In genomic region chr17:39729280-39729851, GRCh38 we compare ENCODE assay signal across 9 cellular contexts. TPM values are rescaled to one million over a fixed set of nuclear protein-coding genes. Genes with fewer than 3 reads are reported as not detected.
A peak's percentile ranks its signal among the peaks of the same experiment; 100 is the strongest.
DNase-seq lines count a peak whose midpoint lies in the region; ATAC-seq and TF ChIP-seq lines count a peak whose summit lies in the region.
"Had no signal": no experiment of that assay in that cellular context is flagged by ENCODE, and none has a peak within 500 bp of the region (broad histone marks: within the 10 kb centered on the region; RNA-seq: fewer than 3 reads in every experiment).

No MANE protein-coding gene starts in this region.

- H3K27me3 ChIP-seq in breast epithelium (no peaks in the 10 kb centered on the region), mucosa of stomach (ENCODE audit: control insufficient read depth, insufficient read depth, low read length) (no peaks in the 10 kb centered on the region)

- peak overlapping the region; percentile 93 for H3K4me3 Mint-ChIP-seq in HFFc6

- H3K9ac ChIP-seq in mucosa of stomach (ENCODE audit: low read length): peak overlapping the region; percentile 71

- peak overlapping the region; percentile 75 to 99 (median 77) for H3K4me3 ChIP-seq in breast epithelium
- H3K4me3 ChIP-seq in mucosa of stomach (ENCODE audit: low read length): peak overlapping the region; percentile 72

- no peaks in the 10 kb centered on the region for H3K9me3 Mint-ChIP-seq in HFFc6

- peaks cover 6% of the 10 kb centered on the region for H3K27me3 Mint-ChIP-seq in HFFc6 (ENCODE audit: insufficient read depth)

- no peak for TF ChIP-seq CTCF in HFFc6 (IDR thresholded peaks at IDR 0.05)
- TF ChIP-seq CTCF in breast epithelium (IDR thresholded peaks at IDR 0.05): no peak

- H3K9me3 ChIP-seq in breast epithelium: no peaks in the 10 kb centered on the region
- H3K9me3 ChIP-seq in mucosa of stomach (ENCODE audit: control insufficient read depth, low read length): no peaks in the 10 kb centered on the region

- H3K36me3 ChIP-seq in breast epithelium: no peaks in the 10 kb centered on the region
- H3K36me3 ChIP-seq in mucosa of stomach (ENCODE audit: control insufficient read depth, insufficient read depth, low read length): peaks cover 23% of the 10 kb centered on the region

- H3K4me1 Mint-ChIP-seq in HFFc6 (ENCODE audit: low read depth): peaks cover 9% of the 10 kb centered on the region

- H3K27ac ChIP-seq in breast epithelium: peak overlapping the region; percentile 97 to 99

- DNase-seq in A172 (ENCODE audit: low spot score) (peak; percentile 38), HFFc6 (peak; percentile 8), breast epithelium (ENCODE audit: low spot score in 2 of 2) (no peak), CD1c-positive myeloid dendritic cell (ENCODE audit: extremely low spot score) (no peak), left lobe of liver (ENCODE audit: low spot score) (no peak), GM19238 (ENCODE audit: insufficient read length, low spot score) (no peak)
- DNase-seq: NCI-H2107 had no signal

- H3K4me1 ChIP-seq in breast epithelium: peaks cover 4 to 10% of the 10 kb centered on the region in 2 donors
- H3K4me1 ChIP-seq in mucosa of stomach (ENCODE audit: control insufficient read depth, insufficient read depth, low read length): peaks cover 15% of the 10 kb centered on the region

- H3K27ac Mint-ChIP-seq in HFFc6: peak overlapping the region; percentile 87

- ATAC-seq in left lobe of liver (no peak), GM21515 (IDR thresholded peaks at IDR 0.05; ENCODE audit: unreplicated experiment) (no peak)

- intact Hi-C loops in breast epithelium (cut with DNase I; ENCODE audit: low total_unique reads): no loop called here

- peaks cover 16% of the 10 kb centered on the region; the same call in 1 of the 2 replicates for H3K36me3 Mint-ChIP-seq in HFFc6 (ENCODE audit: low read depth)

- no peak for TF ChIP-seq POLR2A in breast epithelium (IDR thresholded peaks at IDR 0.05)

RNA-seq across cellular contexts. Expression of gene MIEN1, which starts 1.0 kb away (rescaled TPM):
- 109 and 111 TPM in 2 replicates for total RNA-seq in A172 (2014; rRNA removed; shearing (Covaris generic))
- 10 to 100 TPM; 56.9 to 70.3 (median 66.0) TPM for total RNA-seq in HFFc6 (2021; fragmentation: NEBNext Ultra II Directional; extraction: Animal tissue kit (Norgen Biotek cat#: 25700))
- total RNA-seq in breast epithelium (10 to 100 TPM; 50.7 to 68.2 (median 61.6) TPM), left lobe of liver (25.2 TPM)

RNA-seq across cellular contexts. Expression of gene GRB7, which starts 8.4 kb away (rescaled TPM):
- 0.40 and 0.72 TPM in 2 replicates for total RNA-seq in A172 (2014; rRNA removed; shearing (Covaris generic))
- not detected for total RNA-seq in HFFc6 (2021; fragmentation: NEBNext Ultra II Directional; extraction: Animal tissue kit (Norgen Biotek cat#: 25700))
- total RNA-seq in breast epithelium (10 to 100 TPM in 2 of 3 donors, not detected in 1; 27.9 to 69.2 TPM), left lobe of liver (12.0 TPM)

RNA-seq across cellular contexts. Expression of gene ERBB2, which starts 29.5 kb away (rescaled TPM):
- 43.3 and 43.6 TPM in 2 replicates for total RNA-seq in A172 (2014; rRNA removed; shearing (Covaris generic))
- 10 to 100 TPM; 51.9 to 67.2 (median 61.0) TPM for total RNA-seq in HFFc6 (2021; fragmentation: NEBNext Ultra II Directional; extraction: Animal tissue kit (Norgen Biotek cat#: 25700))
- 100 to 1,000 TPM in 1 of 3 donors, 10 to 100 TPM in 2; 13.1 to 118 (median 59.0) TPM for total RNA-seq in breast epithelium
- 23.1 TPM for total RNA-seq in left lobe of liver

RNA-seq across cellular contexts. Expression of gene PGAP3, which starts 41.5 kb away (rescaled TPM):
- total RNA-seq in A172 (2014; rRNA removed; shearing (Covaris generic)): 10.8 and 11.4 TPM in 2 replicates
- 10 to 100 TPM in 5 of 6 experiments, 1 to 10 TPM in 1; 9.9 to 15.5 (median 12.7) TPM for total RNA-seq in HFFc6 (2021; fragmentation: NEBNext Ultra II Directional; extraction: Animal tissue kit (Norgen Biotek cat#: 25700))
- total RNA-seq in breast epithelium: 10 to 100 TPM; 11.7 to 23.7 (median 21.6) TPM
- 23.8 TPM for total RNA-seq in left lobe of liver

Comparison
In these comparisons a context has a peak if more than half of its experiments do, and no peak if none do; other contexts are left out.
1. DNase-seq: peak in A172 (single experiment) and HFFc6 (single experiment); none in breast epithelium (0 of 2), CD1c-positive myeloid dendritic cell (single experiment), left lobe of liver (single experiment) and GM19238 (single experiment).